In the genomic region with DNA sequence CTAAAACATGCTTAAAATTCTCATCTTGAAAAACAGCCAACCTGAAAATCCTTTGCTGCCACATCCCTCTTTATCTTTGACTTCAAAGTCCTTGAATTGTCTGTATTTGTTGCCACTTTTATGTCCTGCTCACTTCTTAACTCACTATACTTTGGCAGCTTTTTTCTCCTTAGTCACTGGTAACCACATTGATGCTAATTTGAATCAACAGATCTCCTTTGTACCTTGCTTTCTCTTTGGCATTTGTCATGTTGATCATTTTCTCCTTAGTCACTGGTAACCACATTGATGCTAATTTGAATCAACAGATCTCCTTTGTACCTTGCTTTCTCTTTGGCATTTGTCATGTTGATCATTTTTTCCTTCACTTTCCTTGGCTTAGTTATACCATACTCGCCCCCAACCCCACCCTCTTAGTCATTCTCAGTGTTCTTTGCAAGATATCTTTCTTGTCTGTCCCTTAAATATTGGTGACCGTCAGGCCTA, we compare ENCODE assay signal across 8 cellular contexts. TPM values are rescaled to one million over a fixed set of nuclear protein-coding genes. Genes with fewer than 3 reads are reported as not detected.
A peak's percentile ranks its signal among the peaks of the same experiment; 100 is the strongest.
DNase-seq lines count a peak whose midpoint lies in the region; ATAC-seq, FAIRE-seq and TF ChIP-seq lines count a peak whose summit lies in the region.
"Not testable (repeated sequence)": the region's sequence is repeated elsewhere in the genome, so short reads cannot be mapped to it uniquely, and the experiment has no call there.

No MANE protein-coding gene starts in this region.

- H4K5ac ChIP-seq in H1 (ENCODE audit: insufficient read length, low read depth, low read length) = not testable (repeated sequence)

- H3K36me3 Mint-ChIP-seq in nephron progenitor cell (ENCODE audit: low read depth) = peaks cover 11% of the 10 kb centered on the region
- not testable (repeated sequence) for H3K36me3 Mint-ChIP-seq in type B pancreatic cell

- H2BK12ac ChIP-seq in H1 (ENCODE audit: low read depth, low read length) = peak overlapping the region; percentile 94; the same call in 1 of the 2 replicates

- POLR2A ChIA-PET in H1 (lab: Charles Lee; ENCODE audit: partially characterized antibody) = interaction anchor here (0.7 to 3.4 kb wide), 10 partner anchors 9 to 373 kb away, joined by 3 to 44 read pairs (median 4); a partner anchor contains a TSS

- not testable (repeated sequence) for H2BK15ac ChIP-seq in H1 (ENCODE audit: low read length)

- not testable (repeated sequence) for H4K91ac ChIP-seq in H1 (replicated peaks; ENCODE audit: insufficient read length, low read length)

- not testable (repeated sequence) for H3K23ac ChIP-seq in H1 (ENCODE audit: insufficient read length)

- not testable (repeated sequence) for H3K9me3 Mint-ChIP-seq in nephron progenitor cell, type B pancreatic cell

- not testable (repeated sequence) for DNase-seq in H54 (ENCODE audit: insufficient read length, low spot score); nephron progenitor cell; type B pancreatic cell (ENCODE audit: extremely low spot score, unreplicated experiment)
- peak; percentile 25 for DNase-seq in RCC 7860 (ENCODE audit: low spot score)
- peak; percentile 12 for DNase-seq in activated T-cell treated with anti-CD3 and anti-CD28 coated beads for 4 hours
- peak in 1 of 2 experiments; percentile 46 for DNase-seq in H1 (ENCODE audit: low read depth in 1 of 2, low spot score in 2 of 2)

- not testable (repeated sequence) for H3K4ac ChIP-seq in H1 (replicated peaks; ENCODE audit: insufficient read length, low read depth, low read length)

- H3K4me3 Mint-ChIP-seq in nephron progenitor cell, type B pancreatic cell: not testable (repeated sequence)

- peak; percentile 97 for FAIRE-seq in H54 (lab: Jason Lieb, UNC)
- peak; percentile 12 for FAIRE-seq in RCC 7860 (lab: Jason Lieb, UNC)
- FAIRE-seq in H1 (lab: Jason Lieb, UNC) = peak; percentile 100

- H3K27ac ChIP-seq in H1 (ENCODE audit: low read depth, low read length) = peak overlapping the region; percentile 82

- CTCF ChIA-PET in H1 (lab: Charles Lee; ENCODE audit: partially characterized antibody) = interaction anchor here (0.9 to 1.6 kb wide), 2 partner anchors 12 to 58 kb away, joined by 3 to 4 read pairs; no protein-coding TSS in a partner anchor

- H3K27me3 ChIP-seq in H1 (replicated peaks in 1 of 4; ENCODE audit: control insufficient read depth in 3 of 4, extremely low read depth in 1 of 4, insufficient read depth in 3 of 4, low read length in 3 of 4) = not testable (repeated sequence)

- H3K9me3 ChIP-seq in H1 (ENCODE audit: insufficient read depth in 2 of 2, low read depth in 1 of 2, low read length in 1 of 2) = not testable (repeated sequence)

- not testable (repeated sequence) for TF ChIP-seq RAD21 in H1 (IDR thresholded peaks at IDR 0.05 in 1 of 2, conservative IDR thresholded peaks at IDR 0.05 in 1 of 2; ENCODE audit: low read depth in 2 of 2, low read length in 2 of 2)

- H3K18ac ChIP-seq in H1 (ENCODE audit: extremely low read depth, low read length) = peak overlapping the region; percentile 95

- not testable (repeated sequence) for TF ChIP-seq CTCF in H1 (IDR thresholded peaks at IDR 0.05; ENCODE audit: control extremely low read depth in 1 of 3, insufficient read depth in 1 of 3, low read depth in 1 of 3, low read length in 3 of 3); nephron progenitor cell (IDR thresholded peaks at IDR 0.05); type B pancreatic cell (conservative IDR thresholded peaks at IDR 0.05)

- peaks cover 6 to 86% of the 10 kb centered on the region in 2 experiments; a peak in 3 of 4 replicates for H3K79me2 ChIP-seq in H1 (ENCODE audit: control insufficient read depth in 1 of 2, insufficient read depth in 2 of 2, low read length in 2 of 2)

- H3K27ac Mint-ChIP-seq in nephron progenitor cell (peak overlapping the region; percentile 65), type B pancreatic cell (peak overlapping the region; percentile 15)

- H3K4me3 ChIP-seq in H1 (ENCODE audit: extremely low read depth in 1 of 4, insufficient read depth in 2 of 4, low read depth in 3 of 4, low read length in 4 of 4) = peak overlapping the region in 2 of 4 experiments; percentile 12 to 40; a peak in 3 of 8 replicates

- 0 out of 2 replicates have a peak overlapping the region, but pooled peaks have one; percentile 67 for H2BK20ac ChIP-seq in H1 (ENCODE audit: low read length)

- not testable (repeated sequence) for H2AFZ ChIP-seq in H1 (ENCODE audit: low read length)

- H3K79me1 ChIP-seq in H1 (ENCODE audit: low read depth, low read length) = not testable (repeated sequence)

- peaks cover 28% of the 10 kb centered on the region for H3K4me1 Mint-ChIP-seq in nephron progenitor cell
- peaks cover 23% of the 10 kb centered on the region for H3K4me1 Mint-ChIP-seq in type B pancreatic cell (ENCODE audit: unreplicated experiment)

- H4K20me1 ChIP-seq in H1 (replicated peaks in 1 of 2; ENCODE audit: control insufficient read depth in 1 of 2, insufficient read depth in 2 of 2, low read length in 2 of 2) = not testable (repeated sequence)

- not testable (repeated sequence) for H4K8ac ChIP-seq in H1 (ENCODE audit: extremely low read depth, insufficient read depth, low read length)

- H3K56ac ChIP-seq in H1 (replicated peaks; ENCODE audit: insufficient read length, low read depth, low read length) = not testable (repeated sequence)

- TF ChIP-seq POLR2A in H54 (IDR thresholded peaks at IDR 0.05; ENCODE audit: low read depth, low read length) = not testable (repeated sequence)
- peak in 1 of 2 experiments; percentile 29; a peak in 1 of 3 replicates for TF ChIP-seq POLR2A in H1 (IDR thresholded peaks at IDR 0.05; ENCODE audit: control extremely low read depth in 1 of 2, low read depth in 2 of 2, low read length in 2 of 2)

- not testable (repeated sequence) for H3K14ac ChIP-seq in H1 (ENCODE audit: insufficient read length)

- not testable (repeated sequence) for H3K36me3 ChIP-seq in H1 (ENCODE audit: control insufficient read depth in 2 of 4, insufficient read depth in 4 of 4, low read length in 3 of 4)

- peaks cover 8 to 26% (median 12%) of the 10 kb centered on the region in 4 experiments for H3K4me1 ChIP-seq in H1 (replicated peaks in 1 of 4; ENCODE audit: control insufficient read depth in 3 of 4, insufficient read depth in 4 of 4, low read length in 3 of 4)

- H3K23me2 ChIP-seq in H1 (ENCODE audit: low read depth, low read length) = not testable (repeated sequence)

- H2AK5ac ChIP-seq in H1 (ENCODE audit: low read depth, low read length) = peak overlapping the region; percentile 96; the same call in 1 of the 2 replicates

- peak in 1 of 2 experiments; percentile 93; a peak in 1 of 3 replicates for TF ChIP-seq EP300 in H1 (IDR thresholded peaks at IDR 0.05; ENCODE audit: borderline replicate concordance in 1 of 2, low read depth in 2 of 2, low read length in 2 of 2)

- peak overlapping the region in 3 of 4 experiments; percentile 21 to 50 (median 33); a peak in 5 of 7 replicates for H3K9ac ChIP-seq in H1 (replicated peaks in 1 of 4; ENCODE audit: extremely low read depth in 1 of 4, low read depth in 3 of 4, low read length in 3 of 4)

- not testable (repeated sequence) for H3K27me3 Mint-ChIP-seq in nephron progenitor cell (ENCODE audit: low read depth, poor library complexity); type B pancreatic cell

- H3K4me2 ChIP-seq in H1 (ENCODE audit: insufficient read depth in 1 of 2, low read depth in 2 of 2, low read length in 2 of 2) = peak overlapping the region; percentile 53 to 77

- not testable (repeated sequence) for H2BK120ac ChIP-seq in H1 (replicated peaks; ENCODE audit: low read depth, low read length)

- 6% methylated on average over 2 of the region's 2 CpGs; no CpG with 5 or more reads in 1 of the 2 experiments for WGBS in H1 (ENCODE audit: extremely low coverage in 1 of 2, insufficient coverage in 1 of 2, insufficient read length in 1 of 2, insufficient replicate concordance in 2 of 2, low coverage in 1 of 2, low lambda C conversion rate in 2 of 2, missing lambda C conversion rate in 1 of 2), 2 experiments

- peak overlapping the region; percentile 94 for H2BK5ac ChIP-seq in H1 (ENCODE audit: low read depth, low read length)

- ATAC-seq in GM18520 (IDR thresholded peaks at IDR 0.05; ENCODE audit: unreplicated experiment) (peak; percentile 76), HG03342 (IDR thresholded peaks at IDR 0.05; ENCODE audit: unreplicated experiment) (peak; percentile 61)

TF ChIP-seq in H1, 55 proteins besides CTCF, POLR2A, EP300 and RAD21 (continues in another document):
- peak; percentile 68 for TF ChIP-seq SP1 (IDR thresholded peaks at IDR 0.05; ENCODE audit: low read depth, low read length)

RNA-seq across cellular contexts. Expression of a gene that starts 8.6 kb away (rescaled TPM):
- 43.9 and 44.8 TPM in 2 replicates for total RNA-seq in H1 (2021; fragmentation: NEBNext Ultra II Directional; extraction: Animal tissue kit (Norgen Biotek cat#: 25700))
- 7.7 and 10.1 TPM in 2 replicates for polyA plus RNA-seq in H1 (2011; rRNA removed)
- polyA plus RNA-seq in H1 (2011; cell fraction: cytosol; rRNA removed) = 13.5 TPM
- polyA plus RNA-seq in H1 (2011; cell fraction: nucleus; rRNA removed) = 14.2 TPM
- 12.4 to 20.1 TPM (median 14.3 TPM) in 4 replicates for polyA plus RNA-seq in H1 (2012, experiment 1 of 2)
- polyA plus RNA-seq in H1 (2012, experiment 2 of 2) = 0.81 TPM
- 17.4 TPM for polyA plus RNA-seq in H1 (2013, experiment 1 of 2)
- polyA plus RNA-seq in H1 (2013, experiment 2 of 2) = 14.7 TPM
- 56.2 and 78.7 TPM in 2 replicates for polyA minus RNA-seq in H1 (2011; rRNA and poly(A)+ RNA removed)
- 33.1 TPM for polyA minus RNA-seq in H1 (2011; cell fraction: cytosol; rRNA and poly(A)+ RNA removed)
- 108 TPM for polyA minus RNA-seq in H1 (2011; cell fraction: nucleus; rRNA and poly(A)+ RNA removed)
- 29.0 and 31.2 TPM in 2 replicates for total RNA-seq in type B pancreatic cell (ENCODE audit: low replicate concordance)
